Comparison of ENCODE assay signal across 1 cellular context in the genomic region with DNA sequence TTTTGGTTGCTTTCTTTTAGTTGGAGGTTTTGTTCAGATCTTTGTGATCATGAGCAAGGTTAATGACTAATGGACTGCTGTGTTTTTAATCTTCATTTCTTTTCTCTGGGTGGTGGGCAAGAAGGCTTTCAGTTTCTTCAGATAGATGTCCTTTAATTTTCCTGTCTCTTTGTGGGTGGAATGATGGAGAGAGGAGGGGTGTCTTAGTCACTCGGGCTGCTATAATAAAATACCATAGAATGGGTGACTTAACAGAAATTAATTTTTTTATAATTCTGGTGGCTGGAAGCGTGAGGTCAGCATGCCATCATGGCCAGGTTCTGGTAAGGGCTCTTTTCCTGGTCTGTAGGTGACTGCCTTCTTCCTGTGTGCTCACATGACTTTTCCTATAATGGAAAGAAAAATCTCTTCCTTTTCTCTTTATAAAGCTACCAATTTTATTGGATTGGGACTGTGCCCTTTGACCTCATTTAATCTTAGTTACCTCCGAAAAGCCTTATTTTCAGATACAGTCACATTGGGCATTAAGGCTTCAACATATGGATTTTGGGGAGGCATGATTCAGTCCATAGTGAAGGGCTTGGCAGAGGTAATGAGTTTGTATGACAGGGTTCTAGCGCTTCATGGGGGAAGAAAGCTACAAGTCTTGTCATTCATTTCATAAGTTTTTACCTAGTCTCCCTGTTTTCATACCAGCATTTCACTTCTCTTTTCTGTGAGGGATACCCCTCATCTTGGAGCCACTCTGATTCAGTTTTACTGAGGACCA.
TF ChIP-seq lines count a peak whose summit lies in the region.

No MANE protein-coding gene starts in this region.

TF ChIP-seq in GM23338, 12 proteins besides CTCF, POLR2A, EP300 and RAD21 (continued from another document):
- TF ChIP-seq, protein P1, sequence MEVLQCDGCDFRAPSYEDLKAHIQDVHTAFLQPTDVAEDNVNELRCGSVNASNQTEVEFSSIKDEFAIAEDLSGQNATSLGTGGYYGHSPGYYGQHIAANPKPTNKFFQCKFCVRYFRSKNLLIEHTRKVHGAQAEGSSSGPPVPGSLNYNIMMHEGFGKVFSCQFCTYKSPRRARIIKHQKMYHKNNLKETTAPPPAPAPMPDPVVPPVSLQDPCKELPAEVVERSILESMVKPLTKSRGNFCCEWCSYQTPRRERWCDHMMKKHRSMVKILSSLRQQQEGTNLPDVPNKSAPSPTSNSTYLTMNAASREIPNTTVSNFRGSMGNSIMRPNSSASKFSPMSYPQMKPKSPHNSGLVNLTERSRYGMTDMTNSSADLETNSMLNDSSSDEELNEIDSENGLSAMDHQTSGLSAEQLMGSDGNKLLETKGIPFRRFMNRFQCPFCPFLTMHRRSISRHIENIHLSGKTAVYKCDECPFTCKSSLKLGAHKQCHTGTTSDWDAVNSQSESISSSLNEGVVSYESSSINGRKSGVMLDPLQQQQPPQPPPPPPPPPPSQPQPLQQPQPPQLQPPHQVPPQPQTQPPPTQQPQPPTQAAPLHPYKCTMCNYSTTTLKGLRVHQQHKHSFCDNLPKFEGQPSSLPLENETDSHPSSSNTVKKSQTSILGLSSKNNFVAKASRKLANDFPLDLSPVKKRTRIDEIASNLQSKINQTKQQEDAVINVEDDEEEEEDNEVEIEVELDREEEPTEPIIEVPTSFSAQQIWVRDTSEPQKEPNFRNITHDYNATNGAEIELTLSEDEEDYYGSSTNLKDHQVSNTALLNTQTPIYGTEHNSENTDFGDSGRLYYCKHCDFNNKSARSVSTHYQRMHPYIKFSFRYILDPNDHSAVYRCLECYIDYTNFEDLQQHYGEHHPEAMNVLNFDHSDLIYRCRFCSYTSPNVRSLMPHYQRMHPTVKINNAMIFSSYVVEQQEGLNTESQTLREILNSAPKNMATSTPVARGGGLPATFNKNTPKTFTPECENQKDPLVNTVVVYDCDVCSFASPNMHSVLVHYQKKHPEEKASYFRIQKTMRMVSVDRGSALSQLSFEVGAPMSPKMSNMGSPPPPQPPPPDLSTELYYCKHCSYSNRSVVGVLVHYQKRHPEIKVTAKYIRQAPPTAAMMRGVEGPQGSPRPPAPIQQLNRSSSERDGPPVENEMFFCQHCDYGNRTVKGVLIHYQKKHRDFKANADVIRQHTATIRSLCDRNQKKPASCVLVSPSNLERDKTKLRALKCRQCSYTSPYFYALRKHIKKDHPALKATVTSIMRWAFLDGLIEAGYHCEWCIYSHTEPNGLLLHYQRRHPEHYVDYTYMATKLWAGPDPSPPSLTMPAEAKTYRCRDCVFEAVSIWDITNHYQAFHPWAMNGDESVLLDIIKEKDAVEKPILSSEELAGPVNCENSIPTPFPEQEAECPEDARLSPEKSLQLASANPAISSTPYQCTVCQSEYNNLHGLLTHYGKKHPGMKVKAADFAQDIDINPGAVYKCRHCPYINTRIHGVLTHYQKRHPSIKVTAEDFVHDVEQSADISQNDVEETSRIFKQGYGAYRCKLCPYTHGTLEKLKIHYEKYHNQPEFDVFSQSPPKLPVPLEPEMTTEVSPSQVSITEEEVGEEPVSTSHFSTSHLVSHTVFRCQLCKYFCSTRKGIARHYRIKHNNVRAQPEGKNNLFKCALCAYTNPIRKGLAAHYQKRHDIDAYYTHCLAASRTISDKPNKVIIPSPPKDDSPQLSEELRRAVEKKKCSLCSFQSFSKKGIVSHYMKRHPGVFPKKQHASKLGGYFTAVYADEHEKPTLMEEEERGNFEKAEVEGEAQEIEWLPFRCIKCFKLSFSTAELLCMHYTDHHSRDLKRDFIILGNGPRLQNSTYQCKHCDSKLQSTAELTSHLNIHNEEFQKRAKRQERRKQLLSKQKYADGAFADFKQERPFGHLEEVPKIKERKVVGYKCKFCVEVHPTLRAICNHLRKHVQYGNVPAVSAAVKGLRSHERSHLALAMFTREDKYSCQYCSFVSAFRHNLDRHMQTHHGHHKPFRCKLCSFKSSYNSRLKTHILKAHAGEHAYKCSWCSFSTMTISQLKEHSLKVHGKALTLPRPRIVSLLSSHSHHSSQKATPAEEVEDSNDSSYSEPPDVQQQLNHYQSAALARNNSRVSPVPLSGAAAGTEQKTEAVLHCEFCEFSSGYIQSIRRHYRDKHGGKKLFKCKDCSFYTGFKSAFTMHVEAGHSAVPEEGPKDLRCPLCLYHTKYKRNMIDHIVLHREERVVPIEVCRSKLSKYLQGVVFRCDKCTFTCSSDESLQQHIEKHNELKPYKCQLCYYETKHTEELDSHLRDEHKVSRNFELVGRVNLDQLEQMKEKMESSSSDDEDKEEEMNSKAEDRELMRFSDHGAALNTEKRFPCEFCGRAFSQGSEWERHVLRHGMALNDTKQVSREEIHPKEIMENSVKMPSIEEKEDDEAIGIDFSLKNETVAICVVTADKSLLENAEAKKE (CRISPR knock-in tag; IDR thresholded peaks at IDR 0.05), result no peak
- no peak for TF ChIP-seq POLR2AphosphoS5 (IDR thresholded peaks at IDR 0.05; ENCODE audit: low read depth)
TF ChIP-seq in GM23338: peak in this region for 0.
